21 cellular contexts compared by ENCODE assay signal in the genomic region with DNA sequence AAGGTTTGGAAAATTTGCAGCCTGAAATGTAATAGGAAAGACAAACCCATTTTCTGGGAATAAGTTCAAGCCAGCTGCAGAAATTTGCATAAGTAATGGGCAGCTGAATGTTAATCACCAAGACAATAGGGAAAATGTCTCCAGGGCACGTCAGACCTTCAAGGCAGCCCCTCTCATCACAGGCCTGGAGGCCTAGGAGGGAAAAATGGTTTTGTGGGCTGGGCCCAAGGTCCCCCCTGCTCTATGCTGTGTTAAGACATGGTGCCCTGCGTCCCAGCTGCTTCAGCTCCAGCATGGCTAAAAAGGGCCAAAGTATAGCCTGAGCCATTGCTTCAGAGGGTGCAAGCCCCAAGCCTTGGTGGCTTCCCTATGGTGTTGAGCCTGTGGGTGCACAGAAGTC.
DNase-seq lines count a peak whose midpoint lies in the region; ATAC-seq, FAIRE-seq and TF ChIP-seq lines count a peak whose summit lies in the region.
"Had no signal": no experiment of that assay in that cellular context is flagged by ENCODE, and none has a peak within 500 bp of the region (broad histone marks: within the 10 kb centered on the region; RNA-seq: fewer than 3 reads in every experiment).

No MANE protein-coding gene starts in this region.

- no peak for ATAC-seq in A549
- ATAC-seq in GM21529 (IDR thresholded peaks at IDR 0.05; ENCODE audit: unreplicated experiment): no peak
- no peak for ATAC-seq in HG03439 (IDR thresholded peaks at IDR 0.05; ENCODE audit: unreplicated experiment)
- ATAC-seq: CD8-positive, alpha-beta T cell had no signal

- H3K36me3 ChIP-seq in HEK293 (ENCODE audit: control insufficient read depth in 2 of 2, insufficient read depth in 1 of 2, low read length in 2 of 2): no peaks in the 10 kb centered on the region
- H3K36me3 ChIP-seq: BE2C had no signal

- peaks cover 5% of the 10 kb centered on the region for H3K9me3 ChIP-seq in A549
- no peaks in the 10 kb centered on the region for H3K9me3 ChIP-seq in HEK293 (ENCODE audit: control insufficient read depth, insufficient read depth, low read depth, low read length)
- H3K9me3 ChIP-seq: BE2C had no signal

- H3K4me3 ChIP-seq in A549 (no peak overlapping the region), HEK293 (ENCODE audit: low read depth, low read length) (no peak overlapping the region)
- H3K4me3 ChIP-seq: BLaER1 treated with 17β-estradiol and CSF1 and Interleukin-3, amounts not matched to agents 10 nM and 100 nM had no signal

- H3K27ac ChIP-seq in A549 (no peak overlapping the region), HEK293 (ENCODE audit: extremely low read depth, low read depth, low read length) (no peak overlapping the region)
- H3K27ac ChIP-seq: 22Rv1; BLaER1 treated with 17β-estradiol and CSF1 and Interleukin-3, amounts not matched to agents 10 nM and 100 nM; C4-2B had no signal

- no TSS peak for BruUV-seq in MCF 10A (replicated peaks; lab: Mats Ljungman, UMichigan)

- DNase-seq in A549 (ENCODE audit: low read depth in 1 of 2, low spot score in 1 of 2) (no peak), endothelial cell (ENCODE audit: low spot score) (no peak), MCF 10A (ENCODE audit: unreplicated experiment) (no peak)
- DNase-seq: ACHN; BE2C; Caco-2; Calu3; CD4-positive, alpha-beta T cell; CD8-positive, alpha-beta T cell; DMS79 treated with DMSO at 0.1 percent for 48 hours; GF-D8 had no signal

- H3K4me3 Mint-ChIP-seq in endothelial cell (ENCODE audit: unreplicated experiment): peak overlapping the region; percentile 31
- H3K4me3 Mint-ChIP-seq in MCF 10A (ENCODE audit: unreplicated experiment): no peak overlapping the region
- H3K4me3 Mint-ChIP-seq: CD4-positive, alpha-beta T cell; CD8-positive, alpha-beta T cell had no signal

- CTCF ChIA-PET in A549 (lab: Yijun Ruan, JAX): no interaction called here
- CTCF ChIA-PET in HEK293 (lab: Yijun Ruan, JAX): no interaction called here
- CTCF ChIA-PET in MCF 10A (lab: Yijun Ruan, JAX): no interaction called here

- no peak for FAIRE-seq in A549 (lab: Jason Lieb, UNC)
- FAIRE-seq: D721Med, G401.6, GM12891, GM19239 had no signal

- intact Hi-C loops in MCF 10A (cut with micrococcal nuclease): no loop called here

- H3K27ac Mint-ChIP-seq in endothelial cell (ENCODE audit: unreplicated experiment): peak overlapping the region; percentile 72
- H3K27ac Mint-ChIP-seq in MCF 10A (ENCODE audit: low read depth, unreplicated experiment): no peak overlapping the region
- H3K27ac Mint-ChIP-seq: CD4-positive, alpha-beta T cell; CD8-positive, alpha-beta T cell had no signal

- no peak for TF ChIP-seq CTCF in A549 (IDR thresholded peaks at IDR 0.05)
- no peak for TF ChIP-seq CTCF in HEK293 (tag by site-specific recombination; IDR thresholded peaks at IDR 0.05)
- no peak for TF ChIP-seq CTCF in endothelial cell (IDR thresholded peaks at IDR 0.05; ENCODE audit: unreplicated experiment)
- TF ChIP-seq CTCF in MCF 10A (IDR thresholded peaks at IDR 0.05; ENCODE audit: unreplicated experiment): no peak

- H3K4me1 ChIP-seq in A549 (no peaks in the 10 kb centered on the region), HEK293 (ENCODE audit: control insufficient read depth, insufficient read depth, low read length) (peaks cover 1% of the 10 kb centered on the region; the same call in 1 of the 2 replicates)
- H3K4me1 ChIP-seq: BE2C; BLaER1 treated with 17β-estradiol and CSF1 and Interleukin-3, amounts not matched to agents 10 nM and 100 nM; Caco-2 had no signal

- POLR2A ChIA-PET in A549 (lab: Yijun Ruan, JAX) (no interaction called here), HEK293 (lab: Yijun Ruan, JAX) (no interaction called here), MCF 10A (lab: Yijun Ruan, JAX) (no interaction called here)

- no peak overlapping the region for H3K4me2 ChIP-seq in A549
- H3K4me2 ChIP-seq: BLaER1 treated with 17β-estradiol and CSF1 and Interleukin-3, amounts not matched to agents 10 nM and 100 nM had no signal

- H3K4me1 Mint-ChIP-seq in endothelial cell (ENCODE audit: unreplicated experiment) (peaks cover 2% of the 10 kb centered on the region), MCF 10A (ENCODE audit: insufficient read depth, unreplicated experiment) (no peaks in the 10 kb centered on the region)

- TF ChIP-seq EP300 in A549 (IDR thresholded peaks at IDR 0.05): no peak

- H3K9me3 Mint-ChIP-seq in endothelial cell (ENCODE audit: unreplicated experiment): no peaks in the 10 kb centered on the region
- H3K9me3 Mint-ChIP-seq in MCF 10A (ENCODE audit: unreplicated experiment): no peaks in the 10 kb centered on the region
- H3K9me3 Mint-ChIP-seq: CD4-positive, alpha-beta T cell; CD8-positive, alpha-beta T cell had no signal

- 87% methylated on average over 2 of the region's 2 CpGs for WGBS in A549 (ENCODE audit: missing lambda C conversion rate)

- TF ChIP-seq POLR2A in A549 (IDR thresholded peaks at IDR 0.05; ENCODE audit: low read length): no peak

- no peaks in the 10 kb centered on the region for H3K27me3 Mint-ChIP-seq in endothelial cell (ENCODE audit: unreplicated experiment)
- no peaks in the 10 kb centered on the region for H3K27me3 Mint-ChIP-seq in MCF 10A (ENCODE audit: insufficient read depth, unreplicated experiment)
- H3K27me3 Mint-ChIP-seq: CD4-positive, alpha-beta T cell had no signal

- H3K36me3 Mint-ChIP-seq in endothelial cell (ENCODE audit: low read depth, unreplicated experiment): peaks cover 70% of the 10 kb centered on the region
- H3K36me3 Mint-ChIP-seq in MCF 10A (ENCODE audit: insufficient read depth, unreplicated experiment): peaks cover 10% of the 10 kb centered on the region

- TF ChIP-seq RAD21 in A549 (conservative IDR thresholded peaks at IDR 0.05 in 1 of 2, IDR thresholded peaks at IDR 0.05 in 1 of 2): no peak

TF ChIP-seq in A549, 52 proteins besides CTCF, POLR2A, EP300 and RAD21:
- TF ChIP-seq TP53 (CRISPR knock-in tag; IDR thresholded peaks at IDR 0.05): no peak
- TF ChIP-seq, protein P1, sequence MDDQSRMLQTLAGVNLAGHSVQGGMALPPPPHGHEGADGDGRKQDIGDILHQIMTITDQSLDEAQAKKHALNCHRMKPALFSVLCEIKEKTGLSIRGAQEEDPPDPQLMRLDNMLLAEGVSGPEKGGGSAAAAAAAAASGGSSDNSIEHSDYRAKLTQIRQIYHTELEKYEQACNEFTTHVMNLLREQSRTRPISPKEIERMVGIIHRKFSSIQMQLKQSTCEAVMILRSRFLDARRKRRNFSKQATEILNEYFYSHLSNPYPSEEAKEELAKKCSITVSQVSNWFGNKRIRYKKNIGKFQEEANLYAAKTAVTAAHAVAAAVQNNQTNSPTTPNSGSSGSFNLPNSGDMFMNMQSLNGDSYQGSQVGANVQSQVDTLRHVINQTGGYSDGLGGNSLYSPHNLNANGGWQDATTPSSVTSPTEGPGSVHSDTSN (IDR thresholded peaks at IDR 0.05): no peak
- peak; percentile 77 for TF ChIP-seq ZFP36 (IDR thresholded peaks at IDR 0.05; ENCODE audit: borderline replicate concordance, partially characterized antibody)
- TF ChIP-seq NPAS2 (CRISPR knock-in tag; IDR thresholded peaks at IDR 0.05; ENCODE audit: borderline replicate concordance): no peak
- TF ChIP-seq CHD2 (IDR thresholded peaks at IDR 0.05; ENCODE audit: low read length, partially characterized antibody): no peak
- TF ChIP-seq MAFK (IDR thresholded peaks at IDR 0.05; ENCODE audit: partially characterized antibody): no peak

TF ChIP-seq in HEK293, 187 proteins besides CTCF, POLR2A, EP300 and RAD21 (continues in another document):
- TF ChIP-seq, protein P2, sequence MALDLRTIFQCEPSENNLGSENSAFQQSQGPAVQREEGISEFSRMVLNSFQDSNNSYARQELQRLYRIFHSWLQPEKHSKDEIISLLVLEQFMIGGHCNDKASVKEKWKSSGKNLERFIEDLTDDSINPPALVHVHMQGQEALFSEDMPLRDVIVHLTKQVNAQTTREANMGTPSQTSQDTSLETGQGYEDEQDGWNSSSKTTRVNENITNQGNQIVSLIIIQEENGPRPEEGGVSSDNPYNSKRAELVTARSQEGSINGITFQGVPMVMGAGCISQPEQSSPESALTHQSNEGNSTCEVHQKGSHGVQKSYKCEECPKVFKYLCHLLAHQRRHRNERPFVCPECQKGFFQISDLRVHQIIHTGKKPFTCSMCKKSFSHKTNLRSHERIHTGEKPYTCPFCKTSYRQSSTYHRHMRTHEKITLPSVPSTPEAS (tag by site-specific recombination; IDR thresholded peaks at IDR 0.05): no peak
- no peak for TF ChIP-seq ZNF660 (tag by site-specific recombination; IDR thresholded peaks at IDR 0.05)
- no peak for TF ChIP-seq KLF16 (tag by site-specific recombination; IDR thresholded peaks at IDR 0.05)
- TF ChIP-seq SETDB1 (IDR thresholded peaks at IDR 0.05; ENCODE audit: insufficient read length, low read length): peak; percentile 10
